In the genomic region with DNA sequence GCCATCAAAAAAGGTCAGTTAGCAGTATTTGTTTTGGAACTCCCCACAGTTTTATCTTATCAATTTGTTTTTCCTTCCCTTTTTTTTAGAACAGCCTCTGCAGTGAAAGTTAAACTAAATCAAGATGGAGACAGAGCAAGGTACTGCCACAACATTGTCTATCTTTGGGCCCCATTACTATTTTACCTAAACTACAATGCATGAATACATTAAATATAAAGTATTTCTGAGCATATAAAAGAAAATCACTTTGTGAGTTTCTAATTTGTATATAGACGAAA, we compare ENCODE assay signal across 24 cellular contexts.
"Had no signal": no experiment of that assay in that cellular context is flagged by ENCODE, and none has a peak within 500 bp of the region (broad histone marks: within the 10 kb centered on the region; RNA-seq: fewer than 3 reads in every experiment).

No MANE protein-coding gene starts in this region.

- H3K9me3 ChIP-seq: colonic mucosa, gastrocnemius medialis, neutrophil, right lobe of liver, testis had no signal

- H3K4me3 ChIP-seq: colonic mucosa, gastrocnemius medialis, lung, right lobe of liver, testis had no signal

- ATAC-seq: activated CD4-positive, alpha-beta T cell treated with anti-CD3 and anti-CD28 coated beads for 36 hours; activated CD8-positive, alpha-beta memory T cell treated with anti-CD3 and anti-CD28 coated beads, Interleukin-2, amount 10 ng/mL, durations not matched to agents 7 days and 5 days; activated CD8-positive, alpha-beta T cell treated with anti-CD3 and anti-CD28 coated beads, Interleukin-2, amount 10 ng/mL, durations not matched to agents 7 days and 5 days; activated naive CD8-positive, alpha-beta T cell treated with anti-CD3 and anti-CD28 coated beads, Interleukin-2, amount 50 U/mL, for 24 hours; gastrocnemius medialis; stimulated activated naive CD8-positive, alpha-beta T cell treated with anti-CD3 and anti-CD28 coated beads, Interleukin-15, Interleukin-2, amounts not matched to agents 100 U/mL and 50 U/mL, for 24 hours had no signal

- DNase-seq: activated CD4-positive, alpha-beta T cell treated with anti-CD3 and anti-CD28 coated beads for 36 hours; activated CD4-positive, CD25-positive, alpha-beta regulatory T cell; activated CD8-positive, alpha-beta memory T cell treated with anti-CD3 and anti-CD28 coated beads, Interleukin-2, amount 10 ng/mL, durations not matched to agents 7 days and 5 days; activated CD8-positive, alpha-beta T cell treated with anti-CD3 and anti-CD28 coated beads, Interleukin-2, amount 10 ng/mL, durations not matched to agents 7 days and 5 days; activated naive CD8-positive, alpha-beta T cell treated with anti-CD3 and anti-CD28 coated beads, Interleukin-2, amount 50 U/mL, for 24 hours; activated T-cell treated with anti-CD3 and anti-CD28 coated beads, Interleukin-2, amount 50 U/mL, for 48 hours; amygdala; colonic mucosa; effector CD8-positive, alpha-beta T cell; erythroblast; gastrocnemius medialis; hippocampal formation; kidney; mesendoderm; nephron progenitor cell; right lobe of liver; stimulated activated CD4-positive, alpha-beta T cell treated with anti-CD3 and anti-CD28 coated beads, Interleukin-12 subunit alpha, Interleukin-12 subunit beta, amount 100 ng/mL, for 4 hours; stimulated activated CD4-positive, alpha-beta T cell treated with anti-CD3 and anti-CD28 coated beads, Interleukin-4, amount 100 ng/mL, for 1 hour; stimulated activated naive CD8-positive, alpha-beta T cell treated with anti-CD3 and anti-CD28 coated beads, Interleukin-15, Interleukin-2, amounts not matched to agents 100 U/mL and 50 U/mL, for 24 hours; T-helper 2 cell; testis; trophoblast cell had no signal

- H3K27me3 ChIP-seq: colonic mucosa, gastrocnemius medialis, neutrophil, right lobe of liver, testis had no signal

- H3K27ac ChIP-seq: colonic mucosa, gastrocnemius medialis, neutrophil, right lobe of liver, testis had no signal

- H3K36me3 ChIP-seq: colonic mucosa, gastrocnemius medialis, neutrophil, right lobe of liver had no signal

- H3K4me1 ChIP-seq: colonic mucosa, gastrocnemius medialis, testis had no signal
